In the genomic region with DNA sequence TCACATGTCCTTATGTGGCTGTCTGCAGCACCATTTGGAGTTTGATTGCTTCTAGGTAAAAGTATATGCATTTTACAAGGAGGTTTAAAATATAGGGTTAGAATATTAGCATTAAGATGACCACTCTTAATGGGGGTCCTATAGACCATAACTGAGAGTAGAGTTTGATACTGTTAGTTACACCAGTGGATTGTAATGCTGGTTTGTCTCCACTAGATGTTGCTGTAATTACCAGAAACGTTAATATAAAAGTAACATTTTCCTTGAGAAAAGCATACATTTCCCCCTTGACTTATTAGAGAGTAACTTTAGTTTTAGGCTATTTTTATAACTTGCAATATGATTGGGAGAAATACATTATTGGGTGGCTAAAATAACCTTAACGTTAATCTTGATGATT, we compare ENCODE assay signal across 11 cellular contexts.
DNase-seq lines count a peak whose midpoint lies in the region; ATAC-seq and TF ChIP-seq lines count a peak whose summit lies in the region.
"Had no signal": no experiment of that assay in that cellular context is flagged by ENCODE, and none has a peak within 500 bp of the region (broad histone marks: within the 10 kb centered on the region; RNA-seq: fewer than 3 reads in every experiment).

No MANE protein-coding gene starts in this region.

- peaks cover 0 to 14% of the 10 kb centered on the region in 2 donors for H3K9me3 ChIP-seq in ascending aorta

- intact Hi-C loops in ascending aorta (cut with DNase I) = no loop called here

- peak; percentile 25 for DNase-seq in DMS 273 (lab: John Stamatoyannopoulos, UW; ENCODE audit: unreplicated experiment)
- DNase-seq in DMS 273 treated with DMSO at 0.1 percent for 48 hours (lab: John Stamatoyannopoulos, UW) = no peak
- DNase-seq in ascending aorta (ENCODE audit: low spot score in 2 of 2) = no peak
- peak; percentile 2 to 23 for DNase-seq in lung microvascular endothelial cell (ENCODE audit: low read depth in 2 of 2)
- DNase-seq in NCI-H1092 treated with DMSO at 0.1 percent for 48 hours (lab: John Stamatoyannopoulos, UW) = no peak
- DNase-seq: 8988T; activated CD4-positive, alpha-beta T cell treated with anti-CD3 and anti-CD28 coated beads, Interleukin-2, amount 50 U/mL, for 1 hour; NCI-H526 treated with DMSO at 0.1 percent for 48 hours had no signal

- H3K27me3 ChIP-seq in ascending aorta = no peaks in the 10 kb centered on the region

- TF ChIP-seq EP300 in Ishikawa (IDR thresholded peaks at IDR 0.05; ENCODE audit: borderline replicate concordance) = no peak

- 0 out of 2 replicates have a peak, but pooled peaks have one; percentile 3 for TF ChIP-seq RAD21 in Ishikawa (IDR thresholded peaks at IDR 0.05; ENCODE audit: low read depth)

- H3K4me3 ChIP-seq in ascending aorta = no peak overlapping the region

- ATAC-seq in GM18907 (IDR thresholded peaks at IDR 0.05; ENCODE audit: unreplicated experiment) = no peak
- no peak for ATAC-seq in GM18520 (IDR thresholded peaks at IDR 0.05; ENCODE audit: unreplicated experiment)

- no peaks in the 10 kb centered on the region for H3K36me3 ChIP-seq in ascending aorta

- TF ChIP-seq CTCF in ascending aorta (IDR thresholded peaks at IDR 0.05) = peak in 2 of 3 experiments; percentile 19 to 27

- H3K4me1 ChIP-seq in ascending aorta = no peaks in the 10 kb centered on the region

- H3K27ac ChIP-seq in ascending aorta = no peak overlapping the region

TF ChIP-seq in Ishikawa, 13 proteins besides CTCF, POLR2A, EP300 and RAD21:
- TF ChIP-seq CEBPB (IDR thresholded peaks at IDR 0.05) (no peak), YY1 (IDR thresholded peaks at IDR 0.05; ENCODE audit: low read depth) (no peak), CREB1 (IDR thresholded peaks at IDR 0.05; ENCODE audit: low read depth) (no peak), ZBTB7A (IDR thresholded peaks at IDR 0.05; ENCODE audit: low read depth) (no peak), FOXM1 (IDR thresholded peaks at IDR 0.05; ENCODE audit: borderline replicate concordance, low read depth) (no peak), EGR1 (IDR thresholded peaks at IDR 0.05) (no peak), TCF12 (IDR thresholded peaks at IDR 0.05; ENCODE audit: low read depth) (no peak), TAF1 (IDR thresholded peaks at IDR 0.05; ENCODE audit: low read depth) (no peak), TEAD4 (IDR thresholded peaks at IDR 0.05) (no peak), NFIC (IDR thresholded peaks at IDR 0.05) (no peak)
- TF ChIP-seq, protein P1, sequence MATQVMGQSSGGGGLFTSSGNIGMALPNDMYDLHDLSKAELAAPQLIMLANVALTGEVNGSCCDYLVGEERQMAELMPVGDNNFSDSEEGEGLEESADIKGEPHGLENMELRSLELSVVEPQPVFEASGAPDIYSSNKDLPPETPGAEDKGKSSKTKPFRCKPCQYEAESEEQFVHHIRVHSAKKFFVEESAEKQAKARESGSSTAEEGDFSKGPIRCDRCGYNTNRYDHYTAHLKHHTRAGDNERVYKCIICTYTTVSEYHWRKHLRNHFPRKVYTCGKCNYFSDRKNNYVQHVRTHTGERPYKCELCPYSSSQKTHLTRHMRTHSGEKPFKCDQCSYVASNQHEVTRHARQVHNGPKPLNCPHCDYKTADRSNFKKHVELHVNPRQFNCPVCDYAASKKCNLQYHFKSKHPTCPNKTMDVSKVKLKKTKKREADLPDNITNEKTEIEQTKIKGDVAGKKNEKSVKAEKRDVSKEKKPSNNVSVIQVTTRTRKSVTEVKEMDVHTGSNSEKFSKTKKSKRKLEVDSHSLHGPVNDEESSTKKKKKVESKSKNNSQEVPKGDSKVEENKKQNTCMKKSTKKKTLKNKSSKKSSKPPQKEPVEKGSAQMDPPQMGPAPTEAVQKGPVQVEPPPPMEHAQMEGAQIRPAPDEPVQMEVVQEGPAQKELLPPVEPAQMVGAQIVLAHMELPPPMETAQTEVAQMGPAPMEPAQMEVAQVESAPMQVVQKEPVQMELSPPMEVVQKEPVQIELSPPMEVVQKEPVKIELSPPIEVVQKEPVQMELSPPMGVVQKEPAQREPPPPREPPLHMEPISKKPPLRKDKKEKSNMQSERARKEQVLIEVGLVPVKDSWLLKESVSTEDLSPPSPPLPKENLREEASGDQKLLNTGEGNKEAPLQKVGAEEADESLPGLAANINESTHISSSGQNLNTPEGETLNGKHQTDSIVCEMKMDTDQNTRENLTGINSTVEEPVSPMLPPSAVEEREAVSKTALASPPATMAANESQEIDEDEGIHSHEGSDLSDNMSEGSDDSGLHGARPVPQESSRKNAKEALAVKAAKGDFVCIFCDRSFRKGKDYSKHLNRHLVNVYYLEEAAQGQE (IDR thresholded peaks at IDR 0.05; ENCODE audit: low read depth) = no peak
- TF ChIP-seq, protein P2, sequence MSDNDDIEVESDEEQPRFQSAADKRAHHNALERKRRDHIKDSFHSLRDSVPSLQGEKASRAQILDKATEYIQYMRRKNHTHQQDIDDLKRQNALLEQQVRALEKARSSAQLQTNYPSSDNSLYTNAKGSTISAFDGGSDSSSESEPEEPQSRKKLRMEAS (IDR thresholded peaks at IDR 0.05) = no peak
- TF ChIP-seq, protein P3, sequence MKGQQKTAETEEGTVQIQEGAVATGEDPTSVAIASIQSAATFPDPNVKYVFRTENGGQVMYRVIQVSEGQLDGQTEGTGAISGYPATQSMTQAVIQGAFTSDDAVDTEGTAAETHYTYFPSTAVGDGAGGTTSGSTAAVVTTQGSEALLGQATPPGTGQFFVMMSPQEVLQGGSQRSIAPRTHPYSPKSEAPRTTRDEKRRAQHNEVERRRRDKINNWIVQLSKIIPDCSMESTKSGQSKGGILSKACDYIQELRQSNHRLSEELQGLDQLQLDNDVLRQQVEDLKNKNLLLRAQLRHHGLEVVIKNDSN (IDR thresholded peaks at IDR 0.05) = no peak

Comparison
In these comparisons a context has a peak if more than half of its experiments do, and no peak if none do; other contexts are left out.
1. DNase-seq: peak in DMS 273 (single experiment) and lung microvascular endothelial cell (2 of 2); none in DMS 273 treated with DMSO at 0.1 percent for 48 hours (single experiment), ascending aorta (0 of 2) and NCI-H1092 treated with DMSO at 0.1 percent for 48 hours (single experiment).